Comparison of ENCODE assay signal across 8 cellular contexts in genomic region chr9:8895498-8896224, GRCh38.
A peak's percentile ranks its signal among the peaks of the same experiment; 100 is the strongest.
DNase-seq lines count a peak whose midpoint lies in the region; ATAC-seq, FAIRE-seq and TF ChIP-seq lines count a peak whose summit lies in the region.

No MANE protein-coding gene starts in this region.

- H3K9me3 ChIP-seq in HepG2 (ENCODE audit: low read length), result no peaks in the 10 kb centered on the region
- H3K9me3 ChIP-seq in effector memory CD4-positive, alpha-beta T cell (ENCODE audit: control insufficient read depth, low read length), result no peaks in the 10 kb centered on the region

- DNase-seq in NCI-H1417 (lab: John Stamatoyannopoulos, UW), result peak; percentile 17 to 61 (median 47)
- no peak for DNase-seq in NCI-H1417 treated with DMSO at 0.1 percent for 48 hours (lab: John Stamatoyannopoulos, UW)
- peak; percentile 57 to 82 for DNase-seq in NCI-H446 (lab: John Stamatoyannopoulos, UW)
- DNase-seq in cerebellar cortex (ENCODE audit: low spot score), result peak; percentile 79
- DNase-seq in HepG2 (ENCODE audit: low spot score), result peak; percentile 30
- no peak for DNase-seq in GDM1 (lab: John Stamatoyannopoulos, UW)
- DNase-seq in effector CD8-positive, alpha-beta T cell (lab: John Stamatoyannopoulos, UW), result no peak
- no peak for DNase-seq in effector memory CD4-positive, alpha-beta T cell

- no peak overlapping the region for H3K9ac ChIP-seq in HepG2 (ENCODE audit: insufficient read depth, low read depth, low read length)

- WGBS in HepG2 (ENCODE audit: low lambda C conversion rate), result 3% methylated on average over 7 of the region's 7 CpGs

- no peak overlapping the region for H3K27ac ChIP-seq in HepG2 (ENCODE audit: extremely low read length, insufficient read depth, low read length)
- H3K27ac ChIP-seq in effector memory CD4-positive, alpha-beta T cell (ENCODE audit: insufficient read depth, low read length, poor library complexity, severe bottlenecking), result no peak overlapping the region

- CTCF ChIA-PET in HepG2 (lab: Yijun Ruan, JAX; ENCODE audit: low intra/inter-chr PET ratio, low total read pairs), result no interaction called here

- H3K4me2 ChIP-seq in HepG2 (ENCODE audit: low read depth, low read length), result no peak overlapping the region

- TF ChIP-seq EP300 in HepG2 (IDR thresholded peaks at IDR 0.05; ENCODE audit: low read depth in 2 of 2, low read length in 2 of 2), result no peak
- no peak for TF ChIP-seq EP300 in HepG2 (CRISPR knock-in tag; IDR thresholded peaks at IDR 0.05; ENCODE audit: borderline replicate concordance)

- intact Hi-C loops in HepG2 (cut with micrococcal nuclease; ENCODE audit: unreplicated experiment), result loop anchor here (1.0 to 10.0 kb wide), 4 partner anchors 109 to 1323 kb away; no protein-coding TSS in a partner anchor

- no peak for TF ChIP-seq POLR2A in HepG2 (IDR thresholded peaks at IDR 0.05; ENCODE audit: insufficient read depth in 1 of 2, low read depth in 2 of 2, low read length in 2 of 2)

- in situ Hi-C loops in HepG2 (cut with HindIII; ENCODE audit: extremely low pct_ligation_motif_present, low pct_unique_long_range_greater_than_20kb), result no loop called here

- no peak overlapping the region for H3K4me3 ChIP-seq in HepG2 (replicated peaks in 1 of 3; ENCODE audit: insufficient read depth in 1 of 3, low read depth in 2 of 3, low read length in 3 of 3)
- no peak overlapping the region for H3K4me3 ChIP-seq in effector memory CD4-positive, alpha-beta T cell (ENCODE audit: insufficient read depth, low read depth, low read length, poor library complexity, severe bottlenecking)

- no peak for TF ChIP-seq RAD21 in HepG2 (CRISPR knock-in tag; IDR thresholded peaks at IDR 0.05)

- no peaks in the 10 kb centered on the region for H3K27me3 ChIP-seq in HepG2 (ENCODE audit: control insufficient read depth in 1 of 2, insufficient read depth in 2 of 2, low read length in 2 of 2)
- no peaks in the 10 kb centered on the region for H3K27me3 ChIP-seq in effector memory CD4-positive, alpha-beta T cell (replicated peaks; ENCODE audit: control insufficient read depth, insufficient read depth, low read length, poor library complexity, severe bottlenecking)

- H3K79me2 ChIP-seq in HepG2 (ENCODE audit: insufficient read depth, low read length), result no peaks in the 10 kb centered on the region

- peak; percentile 47 for TF ChIP-seq CTCF in HepG2 (CRISPR knock-in tag; IDR thresholded peaks at IDR 0.05)

- peak; percentile 71 for ATAC-seq in HepG2

- POLR2A ChIA-PET in HepG2 (lab: Yijun Ruan, JAX), result no interaction called here

- H3K36me3 ChIP-seq in HepG2 (replicated peaks in 1 of 2; ENCODE audit: control insufficient read depth in 1 of 2, insufficient read depth in 2 of 2, low read length in 2 of 2), result no peaks in the 10 kb centered on the region
- H3K36me3 ChIP-seq in effector memory CD4-positive, alpha-beta T cell (ENCODE audit: control insufficient read depth, insufficient read depth, low read length), result no peaks in the 10 kb centered on the region

- H4K20me1 ChIP-seq in HepG2 (ENCODE audit: insufficient read depth, low read length), result no peaks in the 10 kb centered on the region

- BruUV-seq in HepG2 (replicated peaks; lab: Mats Ljungman, UMichigan), result no TSS peak

- no peak overlapping the region for H2AFZ ChIP-seq in HepG2 (ENCODE audit: low read length)

- peak; percentile 26 for FAIRE-seq in HepG2 (lab: Jason Lieb, UNC)

- H3K4me1 ChIP-seq in HepG2 (ENCODE audit: insufficient read depth, low read length), result no peaks in the 10 kb centered on the region
- H3K4me1 ChIP-seq in effector memory CD4-positive, alpha-beta T cell (ENCODE audit: control insufficient read depth, insufficient read depth, low read length, poor library complexity, severe bottlenecking), result no peaks in the 10 kb centered on the region

TF ChIP-seq in HepG2, 621 proteins besides CTCF, POLR2A, EP300 and RAD21:
- TF ChIP-seq ZNF562 (CRISPR knock-in tag; IDR thresholded peaks at IDR 0.05; ENCODE audit: borderline replicate concordance) (no peak), ZNF615 (CRISPR knock-in tag; IDR thresholded peaks at IDR 0.05; ENCODE audit: borderline replicate concordance) (no peak), XRCC5 (optimal IDR thresholded peaks at IDR 0.05; ENCODE audit: low read length) (no peak), RFXAP (CRISPR knock-in tag; IDR thresholded peaks at IDR 0.05; ENCODE audit: borderline replicate concordance) (no peak), PBX2 (CRISPR knock-in tag; IDR thresholded peaks at IDR 0.05) (no peak), ZNF256 (CRISPR knock-in tag; conservative IDR thresholded peaks at IDR 0.05) (no peak), STAG1 (CRISPR knock-in tag; IDR thresholded peaks at IDR 0.05) (peak; percentile 68), SMC3 (IDR thresholded peaks at IDR 0.05; ENCODE audit: low read length) (peak; percentile 52; the same call in 1 of the 2 replicates), ZFAT (CRISPR knock-in tag; conservative IDR thresholded peaks at IDR 0.05) (no peak), MBD4 (IDR thresholded peaks at IDR 0.05; ENCODE audit: borderline replicate concordance, low read length) (no peak)

Comparison
In these comparisons a context has a peak if more than half of its experiments do, and no peak if none do; other contexts are left out.
1. DNase-seq: peak in NCI-H1417 (3 of 3), NCI-H446 (2 of 2), cerebellar cortex (single experiment) and HepG2 (single experiment); none in NCI-H1417 treated with DMSO at 0.1 percent for 48 hours (single experiment), GDM1 (single experiment), effector CD8-positive, alpha-beta T cell (single experiment) and effector memory CD4-positive, alpha-beta T cell (0 of 3).